Comparison of ENCODE assay signal across 21 cellular contexts in genomic region chr16:29316673-29317237, GRCh38.
DNase-seq lines count a peak whose midpoint lies in the region; ATAC-seq and TF ChIP-seq lines count a peak whose summit lies in the region.
"Had no signal": no experiment of that assay in that cellular context is flagged by ENCODE, and none has a peak within 500 bp of the region (broad histone marks: within the 10 kb centered on the region; RNA-seq: fewer than 3 reads in every experiment).

No MANE protein-coding gene starts in this region.

- WGBS in GM23248 (ENCODE audit: low coverage in 1 of 2, low lambda C conversion rate in 2 of 2, missing lambda C conversion rate in 2 of 2), 2 experiments: 84 to 88% methylated on average over 13 of the region's 13 CpGs

- no peaks in the 10 kb centered on the region for H3K9me3 Mint-ChIP-seq in neural crest cell
- H3K9me3 Mint-ChIP-seq in natural killer cell: no peaks in the 10 kb centered on the region
- H3K9me3 Mint-ChIP-seq: activated naive CD4-positive, alpha-beta T cell treated with anti-CD3 and anti-CD28 coated beads, Interleukin-2, amount 50 U/mL, for 24 hours; activated T-cell treated with anti-CD3 and anti-CD28 coated beads, Interleukin-2, amount 50 U/mL, for 72 hours; CD8-positive, alpha-beta memory T cell had no signal

- no peaks in the 10 kb centered on the region for H3K9me3 ChIP-seq in T-helper 17 cell (ENCODE audit: control insufficient read depth, low read length, poor library complexity, severe bottlenecking)
- no peaks in the 10 kb centered on the region for H3K9me3 ChIP-seq in GM23248 (ENCODE audit: low read depth)
- H3K9me3 ChIP-seq: heart right ventricle, left ventricle myocardium inferior, right lobe of liver, tibial nerve had no signal

- H3F3A ChIP-seq in GM23248 (ENCODE audit: insufficient read depth): 0 out of 2 replicates have a peak, but pooled peaks cover 4% of the 10 kb centered on the region

- peak overlapping the region; percentile 37 for H3K27ac Mint-ChIP-seq in T-helper 17 cell
- H3K27ac Mint-ChIP-seq in neural crest cell (ENCODE audit: unreplicated experiment): peak overlapping the region; percentile 92
- no peak overlapping the region for H3K27ac Mint-ChIP-seq in natural killer cell
- H3K27ac Mint-ChIP-seq: activated naive CD4-positive, alpha-beta T cell treated with anti-CD3 and anti-CD28 coated beads, Interleukin-2, amount 50 U/mL, for 24 hours; activated T-cell treated with anti-CD3 and anti-CD28 coated beads, Interleukin-2, amount 50 U/mL, for 72 hours had no signal

- H4K20me1 ChIP-seq in GM23248 (ENCODE audit: insufficient read depth): no peaks in the 10 kb centered on the region

- H3K27ac ChIP-seq in GM23248: no peak overlapping the region
- H3K27ac ChIP-seq: heart right ventricle, left ventricle myocardium inferior, right lobe of liver, tibial nerve had no signal

- H3K27me3 Mint-ChIP-seq in T-helper 17 cell (no peaks in the 10 kb centered on the region), neural crest cell (ENCODE audit: low read depth) (peaks cover 3% of the 10 kb centered on the region), natural killer cell (ENCODE audit: low read depth in 2 of 2) (no peaks in the 10 kb centered on the region)
- H3K27me3 Mint-ChIP-seq: activated naive CD4-positive, alpha-beta T cell treated with anti-CD3 and anti-CD28 coated beads, Interleukin-2, amount 50 U/mL, for 24 hours; CD8-positive, alpha-beta memory T cell had no signal

- H3K79me2 ChIP-seq in GM23248 (ENCODE audit: insufficient read depth): no peaks in the 10 kb centered on the region

- H3K27me3 ChIP-seq in GM23248 (replicated peaks; ENCODE audit: insufficient read depth): no peaks in the 10 kb centered on the region
- H3K27me3 ChIP-seq: heart right ventricle, right lobe of liver, tibial nerve had no signal

- H3K9me2 ChIP-seq in GM23248 (ENCODE audit: insufficient read depth): no peaks in the 10 kb centered on the region

- H3K36me3 Mint-ChIP-seq in T-helper 17 cell (ENCODE audit: low read depth) (no peaks in the 10 kb centered on the region), neural crest cell (ENCODE audit: low read depth) (no peaks in the 10 kb centered on the region), natural killer cell (no peaks in the 10 kb centered on the region)
- H3K36me3 Mint-ChIP-seq: activated naive CD4-positive, alpha-beta T cell treated with anti-CD3 and anti-CD28 coated beads, Interleukin-2, amount 50 U/mL, for 24 hours had no signal

- in situ Hi-C loops in GM23248 (cut with MboI): no loop called here

- no peak overlapping the region for H2AFZ ChIP-seq in GM23248

- no peak overlapping the region for H3K4me3 ChIP-seq in GM23248
- H3K4me3 ChIP-seq: heart right ventricle, left ventricle myocardium inferior, right lobe of liver, tibial nerve had no signal

- intact Hi-C loops in natural killer cell (cut with micrococcal nuclease): no loop called here

- ATAC-seq in T-helper 17 cell: no peak
- ATAC-seq in natural killer cell: no peak
- ATAC-seq: activated T-cell treated with anti-CD3 and anti-CD28 coated beads, Interleukin-2, amount 50 U/mL, for 72 hours; heart right ventricle; right lobe of liver; stimulated activated naive CD8-positive, alpha-beta T cell treated with anti-CD3 and anti-CD28 coated beads, Interleukin-15, Interleukin-2, amounts not matched to agents 100 U/mL and 50 U/mL, for 24 hours had no signal

- H3K36me3 ChIP-seq in GM23248 (ENCODE audit: low read depth): no peaks in the 10 kb centered on the region

- H3K4me1 Mint-ChIP-seq in T-helper 17 cell (no peaks in the 10 kb centered on the region), neural crest cell (peaks cover 73% of the 10 kb centered on the region), natural killer cell (no peaks in the 10 kb centered on the region)
- H3K4me1 Mint-ChIP-seq: activated naive CD4-positive, alpha-beta T cell treated with anti-CD3 and anti-CD28 coated beads, Interleukin-2, amount 50 U/mL, for 24 hours; CD8-positive, alpha-beta memory T cell had no signal

- H3K4me3 Mint-ChIP-seq in T-helper 17 cell: no peak overlapping the region
- no peak overlapping the region for H3K4me3 Mint-ChIP-seq in neural crest cell
- H3K4me3 Mint-ChIP-seq in natural killer cell: no peak overlapping the region
- H3K4me3 Mint-ChIP-seq: activated naive CD4-positive, alpha-beta T cell treated with anti-CD3 and anti-CD28 coated beads, Interleukin-2, amount 50 U/mL, for 24 hours; activated T-cell treated with anti-CD3 and anti-CD28 coated beads, Interleukin-2, amount 50 U/mL, for 72 hours; CD8-positive, alpha-beta memory T cell had no signal

- TF ChIP-seq CTCF in neural crest cell (conservative IDR thresholded peaks at IDR 0.05): no peak
- TF ChIP-seq CTCF in natural killer cell (IDR thresholded peaks at IDR 0.05): no peak

- 0 out of 2 replicates have a peak, but pooled peaks cover 12% of the 10 kb centered on the region for H3K4me1 ChIP-seq in GM23248 (ENCODE audit: insufficient read depth)
- H3K4me1 ChIP-seq: right lobe of liver had no signal

- no peak overlapping the region for H3K4me2 ChIP-seq in GM23248 (ENCODE audit: unreplicated experiment)

- no peak overlapping the region for H3K9ac ChIP-seq in GM23248

- DNase-seq in Daoy (ENCODE audit: low read depth): peak; percentile 25
- peak; percentile 43 for DNase-seq in NCI-H146 (lab: John Stamatoyannopoulos, UW)
- DNase-seq in T-helper 17 cell: no peak
- no peak for DNase-seq in neural crest cell (ENCODE audit: low read depth, low spot score)
- no peak for DNase-seq in T-helper 1 cell
- DNase-seq in midbrain (lab: John Stamatoyannopoulos, UW): no peak
- DNase-seq in natural killer cell: no peak
- no peak for DNase-seq in GM23248
- DNase-seq: activated CD4-positive, CD25-positive, alpha-beta regulatory T cell treated with anti-CD3 and anti-CD28 coated beads, Interleukin-2, amount 50 U/mL, for 72 hours; activated T-cell treated with anti-CD3 and anti-CD28 coated beads, Interleukin-2, amount 50 U/mL, for 72 hours; CD8-positive, alpha-beta memory T cell; heart right ventricle; left ventricle myocardium inferior; NCI-H1436 treated with DMSO at 0.1 percent for 48 hours; NCI-H526; right lobe of liver; stimulated activated CD4-positive, alpha-beta T cell treated with anti-CD3 and anti-CD28 coated beads, Interleukin-1b, Interleukin-23, amount 100 ng/mL, for 48 hours; stimulated activated naive CD8-positive, alpha-beta T cell treated with anti-CD3 and anti-CD28 coated beads, Interleukin-15, Interleukin-2, amounts not matched to agents 100 U/mL and 50 U/mL, for 24 hours; T1000 had no signal

Comparison
In these comparisons a context has a peak if more than half of its experiments do, and no peak if none do; other contexts are left out.
1. DNase-seq: peak in Daoy (single experiment) and NCI-H146 (single experiment); none in T-helper 17 cell (0 of 3), neural crest cell (single experiment), T-helper 1 cell (0 of 5), midbrain (single experiment), natural killer cell (single experiment) and GM23248 (single experiment).
2. H3K27ac Mint-ChIP-seq: peak in T-helper 17 cell (single experiment) and neural crest cell (single experiment); none in natural killer cell (0 of 2).